ENCODE assay signal across 1 cellular context in the genomic region with DNA sequence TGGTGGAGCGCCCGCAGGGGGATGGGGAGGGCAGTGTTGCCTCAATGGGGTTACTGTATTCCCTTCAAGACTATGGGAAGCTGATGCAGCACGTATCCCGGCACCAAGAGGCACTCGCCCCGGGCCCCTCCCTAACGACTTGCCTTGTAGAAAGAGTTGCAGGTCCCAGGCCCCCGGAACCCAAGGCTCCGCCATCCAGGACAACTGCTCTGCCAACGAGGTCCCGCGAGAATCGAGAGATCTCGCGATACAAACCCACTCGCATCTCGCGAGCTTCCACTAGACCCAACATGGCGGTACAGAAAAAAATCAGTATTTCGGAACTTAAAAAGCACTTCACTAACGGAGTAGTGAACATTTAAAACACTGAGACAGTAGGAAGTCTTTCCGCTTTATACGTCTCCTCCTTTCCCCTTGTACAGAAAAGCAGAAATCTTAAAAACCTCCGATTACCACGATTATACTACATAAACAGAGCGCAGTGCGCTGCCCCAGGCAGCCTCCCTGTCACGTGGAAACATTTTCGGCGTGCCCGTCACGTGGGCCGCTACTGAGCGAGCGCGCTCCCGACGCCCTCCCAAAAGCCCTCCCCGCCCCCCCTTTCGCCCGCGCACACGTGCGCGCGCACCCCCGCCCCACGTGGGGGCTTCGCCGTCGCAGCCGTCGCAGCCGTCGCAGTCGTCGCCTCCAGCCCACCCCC.
TF ChIP-seq lines count a peak whose summit lies in the region.

TSS of gene ZZZ3 (minus strand) at position 217 of the 700 bp plus-strand sequence. CDS start 49,304 bp downstream, outside the sequence.

TF ChIP-seq in HepG2, 621 proteins besides CTCF, POLR2A, EP300 and RAD21 (continued from another document and continues in another):
- TF ChIP-seq KAT2B (IDR thresholded peaks at IDR 0.05; ENCODE audit: borderline replicate concordance, low read depth, low read length) (no peak), ZUFSP (CRISPR knock-in tag; IDR thresholded peaks at IDR 0.05; ENCODE audit: borderline replicate concordance) (no peak), EEA1 (CRISPR knock-in tag; IDR thresholded peaks at IDR 0.05; ENCODE audit: borderline replicate concordance) (0 out of 2 replicates have a peak, but pooled peaks have one; percentile 8), AHR (CRISPR knock-in tag; IDR thresholded peaks at IDR 0.05) (no peak; the same call in 1 of the 2 replicates), GATA4 (IDR thresholded peaks at IDR 0.05; ENCODE audit: borderline replicate concordance, low read depth) (0 out of 2 replicates have a peak, but pooled peaks have one; percentile 13), ZNF138 (CRISPR knock-in tag; IDR thresholded peaks at IDR 0.05; ENCODE audit: low read depth) (0 out of 2 replicates have a peak, but pooled peaks have one; percentile 59), NFAT5 (CRISPR knock-in tag; IDR thresholded peaks at IDR 0.05) (no peak), ZFP62 (CRISPR knock-in tag; IDR thresholded peaks at IDR 0.05) (no peak), ZNF792 (CRISPR knock-in tag; IDR thresholded peaks at IDR 0.05) (0 out of 2 replicates have a peak, but pooled peaks have one; percentile 50), PPARG (CRISPR knock-in tag; conservative IDR thresholded peaks at IDR 0.05) (peak; percentile 43), TSC22D2 (CRISPR knock-in tag; IDR thresholded peaks at IDR 0.05; ENCODE audit: borderline replicate concordance) (peak; percentile 31; the same call in 1 of the 2 replicates), ZNF709 (CRISPR knock-in tag; IDR thresholded peaks at IDR 0.05) (0 out of 2 replicates have a peak, but pooled peaks have one; percentile 26), JUND (CRISPR knock-in tag; IDR thresholded peaks at IDR 0.05) (no peak), MXD4 (CRISPR knock-in tag; IDR thresholded peaks at IDR 0.05) (peak; percentile 61; the same call in 1 of the 2 replicates), ZBTB43 (CRISPR knock-in tag; conservative IDR thresholded peaks at IDR 0.05) (peak; percentile 53), SAP130 (CRISPR knock-in tag; IDR thresholded peaks at IDR 0.05; ENCODE audit: low read depth) (peak; percentile 75), ZBTB42 (CRISPR knock-in tag; IDR thresholded peaks at IDR 0.05) (no peak), ZNF343 (CRISPR knock-in tag; IDR thresholded peaks at IDR 0.05) (0 out of 2 replicates have a peak, but pooled peaks have one; percentile 64), CENPT (CRISPR knock-in tag; IDR thresholded peaks at IDR 0.05; ENCODE audit: low read depth) (no peak), ZNF337 (CRISPR knock-in tag; IDR thresholded peaks at IDR 0.05; ENCODE audit: borderline replicate concordance, low read depth) (0 out of 2 replicates have a peak, but pooled peaks have one; percentile 3), ADNP (CRISPR knock-in tag; IDR thresholded peaks at IDR 0.05) (no peak), ZSCAN22 (CRISPR knock-in tag; IDR thresholded peaks at IDR 0.05) (no peak), ZNF446 (CRISPR knock-in tag; IDR thresholded peaks at IDR 0.05) (peak; percentile 85; the same call in 1 of the 2 replicates), KDM5B (CRISPR knock-in tag; IDR thresholded peaks at IDR 0.05; ENCODE audit: borderline replicate concordance) (no peak), ZNF550 (CRISPR knock-in tag; IDR thresholded peaks at IDR 0.05; ENCODE audit: borderline replicate concordance) (no peak), ZNF124 (CRISPR knock-in tag; IDR thresholded peaks at IDR 0.05) (0 out of 2 replicates have a peak, but pooled peaks have one; percentile 17), ELF4 (CRISPR knock-in tag; IDR thresholded peaks at IDR 0.05; ENCODE audit: borderline replicate concordance) (no peak), ARNT2 (CRISPR knock-in tag; IDR thresholded peaks at IDR 0.05; ENCODE audit: low read depth) (peak; percentile 74; the same call in 1 of the 2 replicates), ZNF768 (CRISPR knock-in tag; IDR thresholded peaks at IDR 0.05) (no peak), TARDBP (CRISPR knock-in tag; IDR thresholded peaks at IDR 0.05) (no peak), NPAS2 (CRISPR knock-in tag; IDR thresholded peaks at IDR 0.05; ENCODE audit: borderline replicate concordance) (no peak), RXRA (CRISPR knock-in tag; IDR thresholded peaks at IDR 0.05) (no peak), HOXD1 (CRISPR knock-in tag; IDR thresholded peaks at IDR 0.05) (no peak), KMT2B (CRISPR knock-in tag; IDR thresholded peaks at IDR 0.05) (peak; percentile 91), ZC3H13 (CRISPR knock-in tag; IDR thresholded peaks at IDR 0.05) (no peak), MZF1 (CRISPR knock-in tag; IDR thresholded peaks at IDR 0.05; ENCODE audit: borderline replicate concordance) (no peak), ATF7-NPFF (CRISPR knock-in tag; IDR thresholded peaks at IDR 0.05; ENCODE audit: low read depth) (no peak), STAT6 (CRISPR knock-in tag; IDR thresholded peaks at IDR 0.05; ENCODE audit: borderline replicate concordance) (0 out of 2 replicates have a peak, but pooled peaks have one; percentile 47)
- TF ChIP-seq, protein P1, sequence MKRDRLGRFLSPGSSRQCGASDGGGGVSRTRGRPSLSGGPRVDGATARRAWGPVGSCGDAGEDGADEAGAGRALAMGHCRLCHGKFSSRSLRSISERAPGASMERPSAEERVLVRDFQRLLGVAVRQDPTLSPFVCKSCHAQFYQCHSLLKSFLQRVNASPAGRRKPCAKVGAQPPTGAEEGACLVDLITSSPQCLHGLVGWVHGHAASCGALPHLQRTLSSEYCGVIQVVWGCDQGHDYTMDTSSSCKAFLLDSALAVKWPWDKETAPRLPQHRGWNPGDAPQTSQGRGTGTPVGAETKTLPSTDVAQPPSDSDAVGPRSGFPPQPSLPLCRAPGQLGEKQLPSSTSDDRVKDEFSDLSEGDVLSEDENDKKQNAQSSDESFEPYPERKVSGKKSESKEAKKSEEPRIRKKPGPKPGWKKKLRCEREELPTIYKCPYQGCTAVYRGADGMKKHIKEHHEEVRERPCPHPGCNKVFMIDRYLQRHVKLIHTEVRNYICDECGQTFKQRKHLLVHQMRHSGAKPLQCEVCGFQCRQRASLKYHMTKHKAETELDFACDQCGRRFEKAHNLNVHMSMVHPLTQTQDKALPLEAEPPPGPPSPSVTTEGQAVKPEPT (CRISPR knock-in tag; IDR thresholded peaks at IDR 0.05; ENCODE audit: low read depth), result 0 out of 2 replicates have a peak, but pooled peaks have one; percentile 52
- TF ChIP-seq, protein P2, sequence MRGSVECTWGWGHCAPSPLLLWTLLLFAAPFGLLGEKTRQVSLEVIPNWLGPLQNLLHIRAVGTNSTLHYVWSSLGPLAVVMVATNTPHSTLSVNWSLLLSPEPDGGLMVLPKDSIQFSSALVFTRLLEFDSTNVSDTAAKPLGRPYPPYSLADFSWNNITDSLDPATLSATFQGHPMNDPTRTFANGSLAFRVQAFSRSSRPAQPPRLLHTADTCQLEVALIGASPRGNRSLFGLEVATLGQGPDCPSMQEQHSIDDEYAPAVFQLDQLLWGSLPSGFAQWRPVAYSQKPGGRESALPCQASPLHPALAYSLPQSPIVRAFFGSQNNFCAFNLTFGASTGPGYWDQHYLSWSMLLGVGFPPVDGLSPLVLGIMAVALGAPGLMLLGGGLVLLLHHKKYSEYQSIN (CRISPR knock-in tag; IDR thresholded peaks at IDR 0.05; ENCODE audit: borderline replicate concordance), result no peak
- TF ChIP-seq, protein P3, sequence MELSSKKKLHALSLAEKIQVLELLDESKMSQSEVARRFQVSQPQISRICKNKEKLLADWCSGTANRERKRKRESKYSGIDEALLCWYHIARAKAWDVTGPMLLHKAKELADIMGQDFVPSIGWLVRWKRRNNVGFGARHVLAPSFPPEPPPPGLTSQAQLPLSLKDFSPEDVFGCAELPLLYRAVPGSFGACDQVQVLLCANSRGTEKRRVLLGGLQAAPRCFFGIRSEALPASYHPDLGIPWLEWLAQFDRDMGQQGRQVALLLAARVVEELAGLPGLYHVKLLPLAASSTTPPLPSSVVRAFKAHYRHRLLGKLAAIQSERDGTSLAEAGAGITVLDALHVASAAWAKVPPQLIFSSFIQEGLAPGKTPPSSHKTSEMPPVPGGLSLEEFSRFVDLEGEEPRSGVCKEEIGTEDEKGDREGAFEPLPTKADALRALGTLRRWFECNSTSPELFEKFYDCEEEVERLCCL (CRISPR knock-in tag; IDR thresholded peaks at IDR 0.05; ENCODE audit: borderline replicate concordance), result no peak
- TF ChIP-seq, protein P4, sequence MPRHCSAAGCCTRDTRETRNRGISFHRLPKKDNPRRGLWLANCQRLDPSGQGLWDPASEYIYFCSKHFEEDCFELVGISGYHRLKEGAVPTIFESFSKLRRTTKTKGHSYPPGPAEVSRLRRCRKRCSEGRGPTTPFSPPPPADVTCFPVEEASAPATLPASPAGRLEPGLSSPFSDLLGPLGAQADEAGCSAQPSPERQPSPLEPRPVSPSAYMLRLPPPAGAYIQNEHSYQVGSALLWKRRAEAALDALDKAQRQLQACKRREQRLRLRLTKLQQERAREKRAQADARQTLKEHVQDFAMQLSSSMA (CRISPR knock-in tag; IDR thresholded peaks at IDR 0.05), result no peak
- TF ChIP-seq, protein P5, sequence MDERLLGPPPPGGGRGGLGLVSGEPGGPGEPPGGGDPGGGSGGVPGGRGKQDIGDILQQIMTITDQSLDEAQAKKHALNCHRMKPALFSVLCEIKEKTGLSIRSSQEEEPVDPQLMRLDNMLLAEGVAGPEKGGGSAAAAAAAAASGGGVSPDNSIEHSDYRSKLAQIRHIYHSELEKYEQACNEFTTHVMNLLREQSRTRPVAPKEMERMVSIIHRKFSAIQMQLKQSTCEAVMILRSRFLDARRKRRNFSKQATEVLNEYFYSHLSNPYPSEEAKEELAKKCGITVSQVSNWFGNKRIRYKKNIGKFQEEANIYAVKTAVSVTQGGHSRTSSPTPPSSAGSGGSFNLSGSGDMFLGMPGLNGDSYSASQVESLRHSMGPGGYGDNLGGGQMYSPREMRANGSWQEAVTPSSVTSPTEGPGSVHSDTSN (CRISPR knock-in tag; IDR thresholded peaks at IDR 0.05), result no peak
